Comparison of ENCODE assay signal across 20 cellular contexts in the genomic region with DNA sequence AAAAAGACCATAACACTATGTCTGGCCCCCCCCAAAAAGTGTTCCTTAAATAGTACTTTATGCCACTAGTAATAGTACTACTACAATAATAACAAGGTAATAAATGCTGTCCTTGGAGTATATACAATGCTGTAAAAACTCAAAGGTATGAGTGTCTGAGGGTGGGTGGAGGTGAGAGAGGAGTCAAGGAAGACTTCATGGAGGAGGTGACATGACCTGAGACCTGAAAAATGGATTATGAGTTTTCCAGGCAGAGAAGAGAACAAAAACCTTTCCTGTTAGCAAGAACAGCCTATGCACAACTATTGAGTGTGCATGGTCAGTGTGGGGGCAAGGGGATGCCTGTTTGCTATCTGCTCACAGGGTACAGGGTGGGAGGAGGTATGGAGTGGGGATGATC.
A peak's percentile ranks its signal among the peaks of the same experiment; 100 is the strongest.
DNase-seq lines count a peak whose midpoint lies in the region; ATAC-seq, FAIRE-seq and TF ChIP-seq lines count a peak whose summit lies in the region.
"Had no signal": no experiment of that assay in that cellular context is flagged by ENCODE, and none has a peak within 500 bp of the region (broad histone marks: within the 10 kb centered on the region; RNA-seq: fewer than 3 reads in every experiment).

No MANE protein-coding gene starts in this region.

- no peak for DNase-seq in IMR-90
- DNase-seq in K562 (ENCODE audit: extremely low read depth in 1 of 4, low spot score in 3 of 4): no peak
- no peak for DNase-seq in vagina (ENCODE audit: extremely low spot score in 2 of 2)
- DNase-seq in sciatic nerve (ENCODE audit: low spot score): no peak
- no peak for DNase-seq in type B pancreatic cell (ENCODE audit: extremely low spot score, unreplicated experiment)
- no peak for DNase-seq in DMS79 treated with DMSO at 0.1 percent for 48 hours (lab: John Stamatoyannopoulos, UW)
- DNase-seq: ACHN; BE2C; C1 segment of cervical spinal cord; Caco-2; CD4-positive, CD25-positive, alpha-beta regulatory T cell; GDM1; H9; KBM-7 had no signal

- no peak for TF ChIP-seq RAD21 in IMR-90 (IDR thresholded peaks at IDR 0.05; ENCODE audit: low read length)
- TF ChIP-seq RAD21 in K562 (CRISPR knock-in tag; conservative IDR thresholded peaks at IDR 0.05 in 1 of 2, IDR thresholded peaks at IDR 0.05 in 1 of 2): no peak

- peak overlapping the region; percentile 97 for H2AK5ac ChIP-seq in IMR-90 (ENCODE audit: low read depth, low read length)

- H3K36me3 ChIP-seq in IMR-90 (ENCODE audit: control insufficient read depth, insufficient read depth, low read length) (no peaks in the 10 kb centered on the region), K562 (ENCODE audit: control insufficient read depth, insufficient read depth, low read length) (no peaks in the 10 kb centered on the region), mucosa of rectum (ENCODE audit: control insufficient read depth in 2 of 2, insufficient read depth in 2 of 2, low read length in 2 of 2) (no peaks in the 10 kb centered on the region), vagina (no peaks in the 10 kb centered on the region)
- H3K36me3 ChIP-seq: BE2C had no signal

- dilution Hi-C loops in IMR-90 (cut with HindIII; ENCODE audit: low sequenced_read_pairs, unreplicated experiment): no loop called here

- peak overlapping the region; percentile 65 for H3K14ac ChIP-seq in IMR-90 (replicated peaks; ENCODE audit: low read depth, low read length)

- TF ChIP-seq CTCF in IMR-90 (conservative IDR thresholded peaks at IDR 0.05; ENCODE audit: low read depth, low read length): no peak
- no peak for TF ChIP-seq CTCF in K562 (IDR thresholded peaks at IDR 0.05 in 2 of 3, conservative IDR thresholded peaks at IDR 0.05 in 1 of 3; ENCODE audit: insufficient read depth in 2 of 3, low read depth in 1 of 3, low read length in 3 of 3)
- TF ChIP-seq CTCF in vagina (IDR thresholded peaks at IDR 0.05): no peak
- no peak for TF ChIP-seq CTCF in type B pancreatic cell (conservative IDR thresholded peaks at IDR 0.05)

- no peaks in the 10 kb centered on the region for H3K9me3 Mint-ChIP-seq in type B pancreatic cell
- H3K9me3 Mint-ChIP-seq: H9 had no signal

- H3K27ac Mint-ChIP-seq in type B pancreatic cell: no peak overlapping the region
- H3K27ac Mint-ChIP-seq: CD4-positive, CD25-positive, alpha-beta regulatory T cell; H9 had no signal

- CTCF ChIA-PET in IMR-90 (lab: Yijun Ruan, JAX) (interaction anchor here (0.9 kb wide), 1 partner anchor 127 kb away, joined by 3 read pairs; no protein-coding TSS in a partner anchor), K562 (lab: Yijun Ruan, JAX; ENCODE audit: low intra/inter-chr PET ratio) (no interaction called here)

- TF ChIP-seq EP300 in K562 (IDR thresholded peaks at IDR 0.05; ENCODE audit: low read length): no peak

- no peak overlapping the region for H3K56ac ChIP-seq in IMR-90 (ENCODE audit: extremely low read depth, insufficient read depth, low read length)

- H3K4me3 Mint-ChIP-seq in type B pancreatic cell: no peak overlapping the region
- H3K4me3 Mint-ChIP-seq: CD4-positive, CD25-positive, alpha-beta regulatory T cell; H9 had no signal

- POLR2A ChIA-PET in IMR-90 (lab: Charles Lee; ENCODE audit: unreplicated experiment) (no interaction called here), K562 (lab: Yijun Ruan, JAX) (no interaction called here)

- H3K4me3 ChIP-seq in IMR-90 (ENCODE audit: insufficient read depth, low read depth, low read length) (no peak overlapping the region), K562 (no peak overlapping the region), mucosa of rectum (ENCODE audit: low read length in 2 of 2) (no peak overlapping the region), vagina (no peak overlapping the region)

- intact Hi-C loops in IMR-90 (cut with micrococcal nuclease): loop anchor here (2.0 to 10.0 kb wide), 5 partner anchors 128 to 559 kb away; no protein-coding TSS in a partner anchor
- intact Hi-C loops in K562 (cut with micrococcal nuclease): no loop called here
- intact Hi-C loops in vagina (cut with DNase I): no loop called here
- intact Hi-C loops in sciatic nerve (cut with DNase I): no loop called here

- peak overlapping the region; percentile 65 for H2AK9ac ChIP-seq in IMR-90 (replicated peaks; ENCODE audit: low read depth, low read length, poor library complexity)

- in situ Hi-C loops in IMR-90 (cut with MboI; ENCODE audit: low sequenced_read_pairs) (loop anchor here (25.0 kb wide), 1 partner anchor 1307 kb away; a partner anchor contains a TSS), K562 (cut with MboI) (no loop called here)

- H4K91ac ChIP-seq in IMR-90 (ENCODE audit: insufficient read depth, low read depth, low read length): peak overlapping the region; percentile 87

- peak overlapping the region; percentile 95 for H2BK120ac ChIP-seq in IMR-90 (ENCODE audit: low read depth, low read length)

- ATAC-seq in IMR-90 (ENCODE audit: low read depth) (no peak), K562 (no peak), sciatic nerve (no peak)

- H3K9me3 ChIP-seq in IMR-90 (ENCODE audit: control insufficient read depth, insufficient read depth, low read length) (no peaks in the 10 kb centered on the region), K562 (replicated peaks; ENCODE audit: control insufficient read depth, insufficient read depth, low read depth, low read length) (no peaks in the 10 kb centered on the region), mucosa of rectum (ENCODE audit: control insufficient read depth in 2 of 2, low read length in 2 of 2) (no peaks in the 10 kb centered on the region), vagina (no peaks in the 10 kb centered on the region)
- H3K9me3 ChIP-seq: BE2C, Caco-2 had no signal

- H3K79me2 ChIP-seq in K562 (ENCODE audit: control insufficient read depth, insufficient read depth, low read length): no peaks in the 10 kb centered on the region

- H3K27ac ChIP-seq in IMR-90 (ENCODE audit: insufficient read depth, low read length) (peak overlapping the region; percentile 51; the same call in 1 of the 2 replicates), K562 (ENCODE audit: extremely low read depth, low read depth, low read length) (no peak overlapping the region), mucosa of rectum (ENCODE audit: low read depth in 2 of 2, low read length in 2 of 2) (peak overlapping the region; percentile 35 to 70), vagina (peak overlapping the region; percentile 75)
- H3K27ac ChIP-seq: HL-60 had no signal

- peak overlapping the region; percentile 97 for H2BK20ac ChIP-seq in IMR-90 (ENCODE audit: low read depth, low read length)

- H3K4me1 ChIP-seq in IMR-90 (ENCODE audit: control insufficient read depth, insufficient read depth, low read length): peaks cover 32% of the 10 kb centered on the region
- H3K4me1 ChIP-seq in K562 (replicated peaks in 1 of 2; ENCODE audit: control insufficient read depth in 2 of 2, insufficient read depth in 2 of 2, low read length in 2 of 2): no peaks in the 10 kb centered on the region
- peaks cover 24 to 45% of the 10 kb centered on the region in 2 donors for H3K4me1 ChIP-seq in mucosa of rectum (ENCODE audit: control insufficient read depth in 2 of 2, insufficient read depth in 2 of 2, low read length in 2 of 2)
- H3K4me1 ChIP-seq in vagina: peaks cover 33% of the 10 kb centered on the region
- H3K4me1 ChIP-seq: BE2C, Caco-2 had no signal

- peak overlapping the region; percentile 92 for H3K18ac ChIP-seq in IMR-90 (ENCODE audit: low read depth, low read length)

- H2BK5ac ChIP-seq in IMR-90 (ENCODE audit: low read depth, low read length, poor library complexity, severe bottlenecking): peak overlapping the region; percentile 52

- H3K4me2 ChIP-seq in IMR-90 (ENCODE audit: low read depth, low read length) (no peak overlapping the region), K562 (ENCODE audit: insufficient read depth, low read length) (no peak overlapping the region)

- H4K20me1 ChIP-seq in IMR-90 (ENCODE audit: insufficient read depth, low read length) (no peaks in the 10 kb centered on the region), K562 (replicated peaks; ENCODE audit: control insufficient read depth, insufficient read depth, low read length) (no peaks in the 10 kb centered on the region)

- FAIRE-seq in K562 (lab: Jason Lieb, UNC): no peak
- FAIRE-seq: D721Med, GM12892, GM18507, H1 had no signal

- peak overlapping the region; percentile 80 to 93; a peak in 3 of 4 replicates for H4K8ac ChIP-seq in IMR-90 (ENCODE audit: low read depth in 2 of 2, low read length in 2 of 2)

- peak overlapping the region; percentile 88; the same call in 1 of the 3 replicates for H2BK15ac ChIP-seq in IMR-90 (ENCODE audit: low read depth, low read length)

- H2AFZ ChIP-seq in IMR-90 (replicated peaks; ENCODE audit: low read length, poor library complexity): peak overlapping the region; percentile 16
- H2AFZ ChIP-seq in K562 (ENCODE audit: low read depth, low read length): no peak overlapping the region

- H4K5ac ChIP-seq in IMR-90 (ENCODE audit: low read depth, low read length): peak overlapping the region; percentile 86

- BruUV-seq in IMR-90 (replicated peaks; lab: Mats Ljungman, UMichigan) (no TSS peak), K562 (replicated peaks; lab: Mats Ljungman, UMichigan) (no TSS peak)

- H3K9ac ChIP-seq in IMR-90 (ENCODE audit: low read depth, low read length): no peak overlapping the region
- H3K9ac ChIP-seq in K562 (ENCODE audit: insufficient read depth in 1 of 2, low read depth in 2 of 2, low read length in 2 of 2): no peak overlapping the region
- H3K9ac ChIP-seq in mucosa of rectum (ENCODE audit: low read depth in 1 of 2, low read length in 2 of 2): no peak overlapping the region

- peak overlapping the region; percentile 86 for H3K4ac ChIP-seq in IMR-90 (ENCODE audit: low read depth, low read length)

- no peaks in the 10 kb centered on the region for H3K27me3 ChIP-seq in IMR-90 (ENCODE audit: control insufficient read depth, insufficient read depth, low read length)
- H3K27me3 ChIP-seq in K562 (ENCODE audit: control insufficient read depth in 2 of 2, insufficient read depth in 2 of 2, low read length in 2 of 2): peaks cover 0 to 11% of the 10 kb centered on the region in 2 experiments; a peak in 2 of 5 replicates
- no peaks in the 10 kb centered on the region for H3K27me3 ChIP-seq in mucosa of rectum (ENCODE audit: control insufficient read depth in 2 of 2, insufficient read depth in 2 of 2, low read length in 2 of 2)
- no peaks in the 10 kb centered on the region for H3K27me3 ChIP-seq in vagina
- H3K27me3 ChIP-seq: BE2C had no signal

- peaks cover 11% of the 10 kb centered on the region for H3K27me3 Mint-ChIP-seq in type B pancreatic cell

- peak overlapping the region; percentile 84; the same call in 1 of the 2 replicates for H3K23ac ChIP-seq in IMR-90 (ENCODE audit: low read depth, low read length)

- 0 out of 4 replicates have a peak, but pooled peaks cover 0 to 2% of the 10 kb centered on the region in 2 experiments for H3K79me1 ChIP-seq in IMR-90 (ENCODE audit: low read depth in 1 of 2, low read length in 2 of 2)

- TF ChIP-seq POLR2A in IMR-90 (IDR thresholded peaks at IDR 0.05; ENCODE audit: low read depth, low read length): no peak
- no peak for TF ChIP-seq POLR2A in K562 (conservative IDR thresholded peaks at IDR 0.05)
- TF ChIP-seq POLR2A in vagina (IDR thresholded peaks at IDR 0.05): no peak

- H3K4me1 Mint-ChIP-seq in type B pancreatic cell (ENCODE audit: unreplicated experiment): peaks cover 21% of the 10 kb centered on the region
- H3K4me1 Mint-ChIP-seq: CD4-positive, CD25-positive, alpha-beta regulatory T cell had no signal

- H3K9me1 ChIP-seq in IMR-90 (ENCODE audit: insufficient read depth, low read length) (peaks cover 22% of the 10 kb centered on the region), K562 (ENCODE audit: control insufficient read depth, insufficient read depth, low read length) (no peaks in the 10 kb centered on the region)

- no peaks in the 10 kb centered on the region for H3K36me3 Mint-ChIP-seq in type B pancreatic cell
- H3K36me3 Mint-ChIP-seq: CD4-positive, CD25-positive, alpha-beta regulatory T cell had no signal
